9 cellular contexts compared by ENCODE assay signal in genomic region chr15:61016087-61016486, GRCh38.
"Had no signal": no experiment of that assay in that cellular context is flagged by ENCODE, and none has a peak within 500 bp of the region (broad histone marks: within the 10 kb centered on the region; RNA-seq: fewer than 3 reads in every experiment).

No MANE protein-coding gene starts in this region.

- ATAC-seq: GM23338, HCT116 had no signal

- H3K4me3 ChIP-seq: GM23248, GM23338, HAP-1 had no signal

- H3K4me2 ChIP-seq: GM23338 had no signal

- H3K9me3 ChIP-seq: HAP-1 had no signal

- H3K27ac ChIP-seq: GM23248 had no signal

- DNase-seq: GM23248, GOT3, H7, H9, HCEC 1CT, HFFc6 had no signal

- H3K36me3 ChIP-seq: HAP-1 had no signal

- H3K9ac ChIP-seq: GM23248 had no signal

- H2AFZ ChIP-seq: GM23248, GM23338 had no signal
